ENCODE assay signal across 10 cellular contexts in the genomic region with DNA sequence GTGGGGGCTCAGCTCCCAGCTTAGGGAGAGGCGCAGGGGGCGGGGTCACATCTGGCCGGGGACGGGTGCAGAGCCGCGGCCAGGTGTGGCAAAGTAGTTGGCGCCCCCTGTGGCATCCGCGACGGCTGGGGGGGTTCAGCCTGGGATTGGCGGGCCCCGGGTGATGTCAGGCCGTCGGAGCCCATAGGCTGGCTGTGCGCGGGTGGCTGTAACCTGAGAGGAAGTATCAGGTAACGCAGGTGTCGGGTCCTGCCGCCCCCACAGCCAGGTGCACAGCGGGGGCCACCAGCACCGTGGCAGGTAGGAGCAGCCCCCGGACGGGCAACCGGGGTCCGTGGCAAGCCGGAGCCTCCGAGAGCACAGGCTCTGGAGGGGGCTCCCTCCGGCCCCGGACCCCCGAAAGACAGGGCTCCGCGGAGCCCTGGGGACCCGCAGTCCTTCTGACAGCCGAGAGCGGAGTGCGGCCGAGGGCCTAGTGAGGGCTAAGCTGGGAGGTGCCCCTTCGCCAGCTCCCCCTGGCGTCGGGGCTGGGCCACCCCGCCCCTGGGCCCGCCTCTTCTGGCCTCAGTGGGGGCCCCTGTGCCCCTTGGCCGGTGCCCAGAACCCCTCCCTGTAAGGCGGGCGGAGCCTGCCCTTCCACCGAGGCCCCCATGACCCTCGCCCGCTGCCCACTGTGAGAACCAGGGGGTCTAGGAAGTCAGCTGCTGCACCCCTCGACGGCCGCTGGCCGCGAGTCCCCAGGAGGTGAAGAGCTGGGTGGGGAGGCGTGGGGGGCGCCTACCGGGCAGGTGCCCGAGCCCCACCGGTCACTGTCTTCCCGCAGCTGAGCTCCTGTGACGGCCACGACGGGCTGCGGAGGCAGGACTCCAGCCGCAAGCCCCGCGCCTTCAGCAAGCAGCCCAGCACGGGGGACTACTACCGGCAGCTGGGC. TPM values are rescaled to one million over a fixed set of nuclear protein-coding genes. Genes with fewer than 3 reads are reported as not detected.
A peak's percentile ranks its signal among the peaks of the same experiment; 100 is the strongest.
DNase-seq lines count a peak whose midpoint lies in the region; ATAC-seq and TF ChIP-seq lines count a peak whose summit lies in the region.
"Had no signal": no experiment of that assay in that cellular context is flagged by ENCODE, and none has a peak within 500 bp of the region (broad histone marks: within the 10 kb centered on the region; RNA-seq: fewer than 3 reads in every experiment).

No MANE protein-coding gene starts in this region.

- H3K27ac ChIP-seq in Peyer's patch (peak overlapping the region in 3 of 4 donors; percentile 65 to 97 (median 81)), esophagus squamous epithelium (no peak overlapping the region), suprapubic skin (no peak overlapping the region)

- H3K4me3 Mint-ChIP-seq in chondrocyte (ENCODE audit: unreplicated experiment): no peak overlapping the region

- no peaks in the 10 kb centered on the region for H3K36me3 ChIP-seq in Peyer's patch
- peaks cover 0 to 6% (median 0%) of the 10 kb centered on the region in 3 donors for H3K36me3 ChIP-seq in esophagus squamous epithelium
- H3K36me3 ChIP-seq in suprapubic skin: no peaks in the 10 kb centered on the region

- H3K4me3 ChIP-seq in Peyer's patch (peak overlapping the region; percentile 7 to 66 (median 39)), esophagus squamous epithelium (peak overlapping the region in 3 of 4 donors; percentile 13 to 57 (median 35)), suprapubic skin (peak overlapping the region; percentile 33)
- H3K4me3 ChIP-seq: body of pancreas had no signal

- no peaks in the 10 kb centered on the region for H3K9me3 Mint-ChIP-seq in chondrocyte (ENCODE audit: low read depth)

- TF ChIP-seq EP300 in suprapubic skin (IDR thresholded peaks at IDR 0.05): no peak

- intact Hi-C loops in esophagus squamous epithelium (cut with DNase I): no loop called here

- peaks cover 0 to 21% of the 10 kb centered on the region in 2 donors for H3K27me3 ChIP-seq in Peyer's patch
- peaks cover 9 to 97% (median 17%) of the 10 kb centered on the region in 4 donors for H3K27me3 ChIP-seq in esophagus squamous epithelium
- peaks cover 89% of the 10 kb centered on the region for H3K27me3 ChIP-seq in suprapubic skin

- 0% methylated on average over 2 of the region's 68 CpGs; no CpG with 5 or more reads in 1 of the 2 donors for WGBS in esophagus squamous epithelium, 2 donors
- 2% methylated on average over 29 of the region's 68 CpGs for WGBS in suprapubic skin

- no peaks in the 10 kb centered on the region for H3K36me3 Mint-ChIP-seq in chondrocyte (ENCODE audit: low read depth)

- H3K27ac Mint-ChIP-seq in chondrocyte (ENCODE audit: unreplicated experiment): no peak overlapping the region

- TF ChIP-seq POLR2A in Peyer's patch (IDR thresholded peaks at IDR 0.05) (peak; percentile 52 to 84), esophagus squamous epithelium (IDR thresholded peaks at IDR 0.05) (no peak), suprapubic skin (IDR thresholded peaks at IDR 0.05) (no peak)

- H3K9me3 ChIP-seq in Peyer's patch (no peaks in the 10 kb centered on the region), esophagus squamous epithelium (no peaks in the 10 kb centered on the region), suprapubic skin (no peaks in the 10 kb centered on the region)
- H3K9me3 ChIP-seq: body of pancreas had no signal

- ATAC-seq in HG03439 (IDR thresholded peaks at IDR 0.05; ENCODE audit: unreplicated experiment): no peak
- ATAC-seq: body of pancreas had no signal

- TF ChIP-seq CTCF in Peyer's patch (IDR thresholded peaks at IDR 0.05) (peak in 3 of 6 experiments; percentile 22 to 51 (median 49)), esophagus squamous epithelium (IDR thresholded peaks at IDR 0.05) (peak in 1 of 6 experiments; percentile 24), suprapubic skin (IDR thresholded peaks at IDR 0.05) (no peak), chondrocyte (IDR thresholded peaks at IDR 0.05) (no peak)

- DNase-seq in activated effector memory CD4-positive, alpha-beta T cell treated with anti-CD3 and anti-CD28 coated beads, Interleukin-2, amount 50 U/mL, for 16 hours: peak; percentile 79
- no peak for DNase-seq in activated effector memory CD4-positive, alpha-beta T cell treated with Interleukin-2 at 50 U/mL for 16 hours
- DNase-seq in Peyer's patch: peak in 2 of 3 donors; percentile 40 to 75
- DNase-seq in esophagus squamous epithelium (lab: John Stamatoyannopoulos, UW): no peak
- DNase-seq in suprapubic skin (ENCODE audit: low spot score in 2 of 2): no peak
- DNase-seq in chondrocyte (ENCODE audit: low spot score): no peak
- no peak for DNase-seq in DMS114 treated with DMSO at 0.1 percent for 48 hours (lab: John Stamatoyannopoulos, UW; ENCODE audit: unreplicated experiment)

- H3K4me1 ChIP-seq in Peyer's patch (peaks cover 0 to 47% (median 16%) of the 10 kb centered on the region in 4 donors), esophagus squamous epithelium (peaks cover 17 to 30% (median 21%) of the 10 kb centered on the region in 3 donors), suprapubic skin (peaks cover 27% of the 10 kb centered on the region)

- peaks cover 20% of the 10 kb centered on the region for H3K27me3 Mint-ChIP-seq in chondrocyte (ENCODE audit: low read depth)

- peaks cover 7% of the 10 kb centered on the region for H3K4me1 Mint-ChIP-seq in chondrocyte (ENCODE audit: low read depth)

RNA-seq across cellular contexts. Expression of a gene that starts 17.9 kb away (rescaled TPM):
- total RNA-seq in Peyer's patch (10 to 100 TPM; 31.0 to 88.4 (median 61.5) TPM), esophagus squamous epithelium (10 to 100 TPM; 22.1 to 47.3 (median 34.3) TPM), suprapubic skin (100 to 1,000 TPM in 2 of 4 donors, 10 to 100 TPM in 2; 66.8 to 411 (median 99.5) TPM), chondrocyte (20.1 to 32.4 TPM (median 21.4 TPM) in 3 replicates)

RNA-seq across cellular contexts. Expression of a gene that starts 23.5 kb away (rescaled TPM):
- total RNA-seq in Peyer's patch (100 to 1,000 TPM in 3 of 4 donors, 10 to 100 TPM in 1; 17.3 to 390 (median 306) TPM), esophagus squamous epithelium (10 to 100 TPM; 14.5 to 22.2 (median 18.6) TPM), suprapubic skin (10 to 100 TPM; 37.6 to 54.4 (median 48.8) TPM), chondrocyte (0.57 to 2.5 TPM (median 2.1 TPM) in 3 replicates)

RNA-seq across cellular contexts. Expression of a gene that starts 28.4 kb away (rescaled TPM):
- total RNA-seq in Peyer's patch (10 to 100 TPM in 1 of 4 donors, 1 to 10 TPM in 3; 2.5 to 15.9 (median 5.2) TPM), esophagus squamous epithelium (10 to 100 TPM; 40.5 to 51.9 (median 50.2) TPM), suprapubic skin (10 to 100 TPM; 18.2 to 36.4 (median 24.9) TPM), chondrocyte (0.15 to 0.36 TPM in 2 of 3 replicates, not detected in the other)
- total RNA-seq: skeletal muscle tissue had no signal

RNA-seq across cellular contexts. Expression of a gene that starts 43.4 kb away (rescaled TPM):
- total RNA-seq in Peyer's patch: 10 to 100 TPM; 17.7 to 56.9 (median 45.4) TPM
- total RNA-seq in esophagus squamous epithelium: 10 to 100 TPM; 24.3 to 37.8 (median 32.6) TPM
- total RNA-seq in suprapubic skin: 100 to 1,000 TPM in 2 of 4 donors, 10 to 100 TPM in 2; 76.3 to 347 (median 107) TPM
- 32.4 to 50.5 TPM (median 33.6 TPM) in 3 replicates for total RNA-seq in chondrocyte

RNA-seq across cellular contexts. Expression of a gene that starts 54.5 kb away (rescaled TPM):
- 10 to 100 TPM; 38.4 to 93.2 (median 67.1) TPM for total RNA-seq in Peyer's patch
- 10 to 100 TPM; 23.5 to 50.7 (median 39.0) TPM for total RNA-seq in esophagus squamous epithelium
- 10 to 100 TPM in 3 of 4 donors, 1 to 10 TPM in 1; 8.4 to 40.5 (median 26.7) TPM for total RNA-seq in suprapubic skin
- total RNA-seq in chondrocyte: 43.9 to 48.1 TPM (median 44.0 TPM) in 3 replicates

Comparison
In these comparisons a context has a peak if more than half of its experiments do, and no peak if none do; other contexts are left out.
1. DNase-seq: peak in activated effector memory CD4-positive, alpha-beta T cell treated with anti-CD3 and anti-CD28 coated beads, Interleukin-2, amount 50 U/mL, for 16 hours (single experiment) and Peyer's patch (2 of 3); none in activated effector memory CD4-positive, alpha-beta T cell treated with Interleukin-2 at 50 U/mL for 16 hours (single experiment), esophagus squamous epithelium (single experiment), suprapubic skin (0 of 2), chondrocyte (single experiment) and DMS114 treated with DMSO at 0.1 percent for 48 hours (single experiment).
2. H3K27ac ChIP-seq: peak in Peyer's patch (3 of 4); none in esophagus squamous epithelium (0 of 4) and suprapubic skin (single experiment).
3. POLR2A ChIP-seq: peak in Peyer's patch (2 of 2); none in esophagus squamous epithelium (0 of 4) and suprapubic skin (0 of 2).
4. Peak in every context shown above with its lines, with median percentiles within 50 percentile points of each other: H3K4me3 ChIP-seq.